In genomic region chr14:32434880-32435279, GRCh38 we compare ENCODE assay signal across 22 cellular contexts.
DNase-seq lines count a peak whose midpoint lies in the region; ATAC-seq and TF ChIP-seq lines count a peak whose summit lies in the region.
"Had no signal": no experiment of that assay in that cellular context is flagged by ENCODE, and none has a peak within 500 bp of the region (broad histone marks: within the 10 kb centered on the region; RNA-seq: fewer than 3 reads in every experiment).

No MANE protein-coding gene starts in this region.

- DNase-seq in dorsolateral prefrontal cortex (no peak), substantia nigra (lab: John Stamatoyannopoulos, UW) (no peak), CD14-positive monocyte (ENCODE audit: low spot score) (no peak), NCI-H446 treated with DMSO at 0.1 percent for 48 hours (lab: John Stamatoyannopoulos, UW) (no peak), NCI-H82 (lab: John Stamatoyannopoulos, UW) (no peak)
- DNase-seq: activated CD4-positive, alpha-beta T cell treated with anti-CD3 and anti-CD28 coated beads for 36 hours; AML-193; central memory CD4-positive, alpha-beta T cell; effector CD4-positive, alpha-beta T cell; EL; left lung; MV-4-11; NCI-H2029 treated with DMSO at 0.1 percent for 48 hours; NCI-H524; Right ventricle myocardium superior; upper lobe of right lung had no signal

- H3K27me3 ChIP-seq in dorsolateral prefrontal cortex = no peaks in the 10 kb centered on the region
- H3K27me3 ChIP-seq: left lung, upper lobe of right lung had no signal

- H3K27me3 Mint-ChIP-seq in CD14-positive monocyte (ENCODE audit: low read depth in 3 of 3) = peaks cover 0 to 5% (median 0%) of the 10 kb centered on the region in 3 donors
- H3K27me3 Mint-ChIP-seq: activated CD4-positive, alpha-beta T cell treated with anti-CD3 and anti-CD28 coated beads for 36 hours; stimulated activated memory B cell treated with anti-CD40 and anti-IgM and Interleukin-4, amounts not matched to agents 10 μg/mL and 1 μg/mL and 100 μg/mL, for 72 hours had no signal

- TF ChIP-seq CTCF in dorsolateral prefrontal cortex (IDR thresholded peaks at IDR 0.05 in 54 of 56, conservative IDR thresholded peaks at IDR 0.05 in 2 of 56; ENCODE audit: low read depth in 1 of 56, partially characterized antibody in 56 of 56) (no peak), CD14-positive monocyte (IDR thresholded peaks at IDR 0.05) (no peak)

- H3K27ac ChIP-seq in dorsolateral prefrontal cortex (peak overlapping the region; percentile 21 to 97 (median 89)), substantia nigra (ENCODE audit: low read depth, low read length, poor library complexity, severe bottlenecking) (peak overlapping the region; percentile 75)
- H3K27ac ChIP-seq: left lung, upper lobe of right lung had no signal

- no peak overlapping the region for H3K27ac Mint-ChIP-seq in CD14-positive monocyte
- H3K27ac Mint-ChIP-seq: activated CD4-positive, alpha-beta T cell treated with anti-CD3 and anti-CD28 coated beads for 36 hours; stimulated activated memory B cell treated with anti-CD40 and anti-IgM and Interleukin-4, amounts not matched to agents 10 μg/mL and 1 μg/mL and 100 μg/mL, for 72 hours had no signal

- H3K36me3 Mint-ChIP-seq in CD14-positive monocyte = no peaks in the 10 kb centered on the region
- H3K36me3 Mint-ChIP-seq: stimulated activated memory B cell treated with anti-CD40 and anti-IgM and Interleukin-4, amounts not matched to agents 10 μg/mL and 1 μg/mL and 100 μg/mL, for 72 hours had no signal

- no peak overlapping the region for H3K4me3 Mint-ChIP-seq in CD14-positive monocyte
- H3K4me3 Mint-ChIP-seq: activated CD4-positive, alpha-beta T cell treated with anti-CD3 and anti-CD28 coated beads for 36 hours; stimulated activated memory B cell treated with anti-CD40 and anti-IgM and Interleukin-4, amounts not matched to agents 10 μg/mL and 1 μg/mL and 100 μg/mL, for 72 hours had no signal

- H3K9me3 Mint-ChIP-seq in CD14-positive monocyte = peaks cover 0 to 8% (median 1%) of the 10 kb centered on the region in 7 donors
- H3K9me3 Mint-ChIP-seq: stimulated activated memory B cell treated with anti-CD40 and anti-IgM and Interleukin-4, amounts not matched to agents 10 μg/mL and 1 μg/mL and 100 μg/mL, for 72 hours had no signal

- ATAC-seq in GM19351 (IDR thresholded peaks at IDR 0.05; ENCODE audit: unreplicated experiment) (peak; percentile 54), HG03025 (IDR thresholded peaks at IDR 0.05; ENCODE audit: low FRiP score, unreplicated experiment) (peak; percentile 45), GM18517 (IDR thresholded peaks at IDR 0.05; ENCODE audit: unreplicated experiment) (no peak)
- ATAC-seq: activated CD4-positive, alpha-beta T cell treated with anti-CD3 and anti-CD28 coated beads for 36 hours; esophagus mucosa; sciatic nerve; stimulated activated memory B cell treated with anti-CD40 and anti-IgM and Interleukin-4, amounts not matched to agents 10 μg/mL and 1 μg/mL and 100 μg/mL, for 72 hours; upper lobe of right lung had no signal

- intact Hi-C loops in dorsolateral prefrontal cortex (cut with DNase I) (no loop called here), CD14-positive monocyte (cut with micrococcal nuclease) (no loop called here)

- no peaks in the 10 kb centered on the region for H3K4me1 Mint-ChIP-seq in CD14-positive monocyte

- H3K4me3 ChIP-seq in dorsolateral prefrontal cortex = peak overlapping the region in 5 of 59 donors; percentile 13 to 41 (median 23)
- H3K4me3 ChIP-seq: left lung, upper lobe of right lung had no signal
